1 cellular context compared by ENCODE assay signal in the genomic region with DNA sequence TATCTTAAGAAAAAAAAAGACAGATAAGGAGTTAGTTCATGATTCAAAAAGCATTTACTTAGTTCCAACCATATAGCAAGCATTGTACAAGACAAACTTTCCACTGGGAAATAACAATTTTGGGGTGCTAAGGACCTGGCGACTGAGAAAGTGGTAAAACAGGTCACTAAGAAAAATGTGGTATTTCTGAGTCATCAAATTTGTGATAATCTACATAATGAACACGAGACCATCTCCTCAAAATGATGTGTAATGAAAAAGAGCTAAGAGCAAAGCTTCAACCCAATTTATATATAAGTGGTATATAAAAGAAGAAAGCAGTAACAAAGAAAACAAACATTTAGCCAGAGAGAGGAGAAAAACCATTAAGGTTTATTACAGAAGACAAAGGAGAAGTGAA.
TF ChIP-seq lines count a peak whose summit lies in the region.

No MANE protein-coding gene starts in this region.

TF ChIP-seq in GM12878, 131 proteins besides CTCF, POLR2A, EP300 and RAD21:
- TF ChIP-seq, protein P1, sequence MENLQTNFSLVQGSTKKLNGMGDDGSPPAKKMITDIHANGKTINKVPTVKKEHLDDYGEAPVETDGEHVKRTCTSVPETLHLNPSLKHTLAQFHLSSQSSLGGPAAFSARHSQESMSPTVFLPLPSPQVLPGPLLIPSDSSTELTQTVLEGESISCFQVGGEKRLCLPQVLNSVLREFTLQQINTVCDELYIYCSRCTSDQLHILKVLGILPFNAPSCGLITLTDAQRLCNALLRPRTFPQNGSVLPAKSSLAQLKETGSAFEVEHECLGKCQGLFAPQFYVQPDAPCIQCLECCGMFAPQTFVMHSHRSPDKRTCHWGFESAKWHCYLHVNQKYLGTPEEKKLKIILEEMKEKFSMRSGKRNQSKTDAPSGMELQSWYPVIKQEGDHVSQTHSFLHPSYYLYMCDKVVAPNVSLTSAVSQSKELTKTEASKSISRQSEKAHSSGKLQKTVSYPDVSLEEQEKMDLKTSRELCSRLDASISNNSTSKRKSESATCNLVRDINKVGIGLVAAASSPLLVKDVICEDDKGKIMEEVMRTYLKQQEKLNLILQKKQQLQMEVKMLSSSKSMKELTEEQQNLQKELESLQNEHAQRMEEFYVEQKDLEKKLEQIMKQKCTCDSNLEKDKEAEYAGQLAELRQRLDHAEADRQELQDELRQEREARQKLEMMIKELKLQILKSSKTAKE (IDR thresholded peaks at IDR 0.05; ENCODE audit: low read depth, poor library complexity, severe bottlenecking): no peak
- TF ChIP-seq USF1 (IDR thresholded peaks at IDR 0.05; ENCODE audit: borderline replicate concordance, extremely low read length, insufficient read depth, low read depth, low read length): no peak
- TF ChIP-seq SUPT20H (IDR thresholded peaks at IDR 0.05; ENCODE audit: borderline replicate concordance, control insufficient read depth, low read depth, low read length): no peak
- TF ChIP-seq ATF7 (IDR thresholded peaks at IDR 0.05; ENCODE audit: low read depth): no peak
- TF ChIP-seq CHD2 (IDR thresholded peaks at IDR 0.05; ENCODE audit: borderline replicate concordance, low read depth, low read length): no peak
- TF ChIP-seq TCF3 (IDR thresholded peaks at IDR 0.05; ENCODE audit: borderline replicate concordance, insufficient read depth, low read depth, low read length): no peak
- no peak for TF ChIP-seq STAT1 (conservative IDR thresholded peaks at IDR 0.05)
- TF ChIP-seq TAF1 (IDR thresholded peaks at IDR 0.05; ENCODE audit: borderline replicate concordance, low read depth, low read length): no peak
- no peak for TF ChIP-seq RCOR1 (conservative IDR thresholded peaks at IDR 0.05; ENCODE audit: low read depth, low read length)
